Comparison of ENCODE assay signal across 10 cellular contexts in genomic region chr3:69761896-69762789, GRCh38. TPM values are rescaled to one million over a fixed set of nuclear protein-coding genes. Genes with fewer than 3 reads are reported as not detected.
DNase-seq lines count a peak whose midpoint lies in the region; ATAC-seq and TF ChIP-seq lines count a peak whose summit lies in the region.
"Had no signal": no experiment of that assay in that cellular context is flagged by ENCODE, and none has a peak within 500 bp of the region (broad histone marks: within the 10 kb centered on the region; RNA-seq: fewer than 3 reads in every experiment).

No MANE protein-coding gene starts in this region.

- H3K23ac ChIP-seq in mesendoderm (ENCODE audit: low read length): no peak overlapping the region

- no peaks in the 10 kb centered on the region for H3K9me3 Mint-ChIP-seq in activated naive CD4-positive, alpha-beta T cell treated with anti-CD3 and anti-CD28 coated beads, Interleukin-2, amount 10 ng/mL, durations not matched to agents 7 days and 5 days
- H3K9me3 Mint-ChIP-seq: IgD-negative memory B cell had no signal

- no peak overlapping the region for H2BK5ac ChIP-seq in mesendoderm (ENCODE audit: low read length)

- no peak overlapping the region for H3K18ac ChIP-seq in mesendoderm (ENCODE audit: low read length)

- peak; percentile 96 for DNase-seq in EH (ENCODE audit: low read depth)
- peak; percentile 70 for DNase-seq in mesendoderm
- DNase-seq in NCI-H1694 treated with DMSO at 0.1 percent for 48 hours (lab: John Stamatoyannopoulos, UW): no peak
- no peak for DNase-seq in activated naive CD4-positive, alpha-beta T cell treated with anti-CD3 and anti-CD28 coated beads, Interleukin-2, amount 10 ng/mL, durations not matched to agents 7 days and 5 days
- DNase-seq in activated CD4-positive, alpha-beta T cell treated with anti-CD3 and anti-CD28 coated beads, Interleukin-2, amount 50 U/mL, for 1 hour: no peak
- no peak for DNase-seq in substantia nigra (lab: John Stamatoyannopoulos, UW)

- no peak overlapping the region for H3K4me3 Mint-ChIP-seq in activated naive CD4-positive, alpha-beta T cell treated with anti-CD3 and anti-CD28 coated beads, Interleukin-2, amount 10 ng/mL, durations not matched to agents 7 days and 5 days
- H3K4me3 Mint-ChIP-seq: IgD-negative memory B cell had no signal

- H2BK120ac ChIP-seq in mesendoderm (ENCODE audit: low read depth, low read length): no peak overlapping the region

- no peak overlapping the region for H3K27ac Mint-ChIP-seq in activated naive CD4-positive, alpha-beta T cell treated with anti-CD3 and anti-CD28 coated beads, Interleukin-2, amount 10 ng/mL, durations not matched to agents 7 days and 5 days
- H3K27ac Mint-ChIP-seq: IgD-negative memory B cell had no signal

- H2BK15ac ChIP-seq in mesendoderm (replicated peaks; ENCODE audit: low read depth): no peak overlapping the region

- no peak overlapping the region for H3K9ac ChIP-seq in mesendoderm (ENCODE audit: low read length)

- no peaks in the 10 kb centered on the region for H3K36me3 ChIP-seq in mesendoderm (ENCODE audit: control insufficient read depth, insufficient read depth, low read length)
- H3K36me3 ChIP-seq: ascending aorta had no signal

- no peaks in the 10 kb centered on the region for H3K79me2 ChIP-seq in mesendoderm (ENCODE audit: control insufficient read depth, insufficient read depth, low read length)

- no peaks in the 10 kb centered on the region for H3K36me3 Mint-ChIP-seq in activated naive CD4-positive, alpha-beta T cell treated with anti-CD3 and anti-CD28 coated beads, Interleukin-2, amount 10 ng/mL, durations not matched to agents 7 days and 5 days

- no CpG with 5 or more reads among the region's 2 CpGs for WGBS in mesendoderm (ENCODE audit: extremely low coverage, insufficient coverage, low lambda C conversion rate)

- H3K56ac ChIP-seq in mesendoderm (ENCODE audit: low read length): no peak overlapping the region

- H3K4me1 ChIP-seq in mesendoderm (ENCODE audit: control insufficient read depth, low read depth, low read length): no peaks in the 10 kb centered on the region

- H3K27ac ChIP-seq in mesendoderm (ENCODE audit: low read depth, low read length): no peak overlapping the region
- no peak overlapping the region for H3K27ac ChIP-seq in substantia nigra (ENCODE audit: low read depth, low read length, poor library complexity, severe bottlenecking)
- H3K27ac ChIP-seq: ascending aorta had no signal

- no peak overlapping the region for H4K8ac ChIP-seq in mesendoderm (ENCODE audit: low read depth, low read length)

- ATAC-seq in HG02588 (IDR thresholded peaks at IDR 0.05; ENCODE audit: unreplicated experiment): peak; percentile 56
- ATAC-seq in SK-N-SH treated with all-trans-retinoic acid at 6 μM for 48 hours: peak; percentile 76

- H3K27me3 Mint-ChIP-seq in activated naive CD4-positive, alpha-beta T cell treated with anti-CD3 and anti-CD28 coated beads, Interleukin-2, amount 10 ng/mL, durations not matched to agents 7 days and 5 days: no peaks in the 10 kb centered on the region

- no peaks in the 10 kb centered on the region for H3K27me3 ChIP-seq in mesendoderm (ENCODE audit: insufficient read depth, low read length, poor library complexity)
- H3K27me3 ChIP-seq: ascending aorta had no signal

- no peak overlapping the region for H4K5ac ChIP-seq in mesendoderm (ENCODE audit: low read length)

- no peak overlapping the region for H3K4me3 ChIP-seq in mesendoderm (ENCODE audit: low read length)
- H3K4me3 ChIP-seq: ascending aorta had no signal

- CTCF ChIA-PET in activated naive CD4-positive, alpha-beta T cell treated with anti-CD3 and anti-CD28 coated beads, Interleukin-2, amount 10 ng/mL, durations not matched to agents 7 days and 5 days (lab: Charles Lee): no interaction called here

- no peak overlapping the region for H2AK5ac ChIP-seq in mesendoderm (ENCODE audit: low read length)

- no peak overlapping the region for H3K4me2 ChIP-seq in mesendoderm (ENCODE audit: low read length)

- no peaks in the 10 kb centered on the region for H3K79me1 ChIP-seq in mesendoderm (ENCODE audit: low read length)

- H3K4ac ChIP-seq in mesendoderm (ENCODE audit: low read depth, low read length): no peak overlapping the region

- no peaks in the 10 kb centered on the region for H3K4me1 Mint-ChIP-seq in activated naive CD4-positive, alpha-beta T cell treated with anti-CD3 and anti-CD28 coated beads, Interleukin-2, amount 10 ng/mL, durations not matched to agents 7 days and 5 days
- H3K4me1 Mint-ChIP-seq: IgD-negative memory B cell had no signal

TF ChIP-seq in SK-N-SH treated with all-trans-retinoic acid at 6 μM for 48 hours, 23 proteins besides CTCF, POLR2A, EP300 and RAD21:
- TF ChIP-seq POU6F1 (CRISPR knock-in tag; IDR thresholded peaks at IDR 0.05; ENCODE audit: borderline replicate concordance, low read depth): no peak
- peak; percentile 68 for TF ChIP-seq ISL1 (CRISPR knock-in tag; IDR thresholded peaks at IDR 0.05)

RNA-seq across cellular contexts. Expression of gene MITF, which starts 22.9 kb away (rescaled TPM):
- polyA plus RNA-seq in mesendoderm (2013, experiment 1 of 2): 1.1 TPM
- 1.1 TPM for polyA plus RNA-seq in mesendoderm (2013, experiment 2 of 2)

Comparison
In these comparisons a context has a peak if more than half of its experiments do, and no peak if none do; other contexts are left out.
1. DNase-seq: peak in EH (single experiment) and mesendoderm (single experiment); none in NCI-H1694 treated with DMSO at 0.1 percent for 48 hours (single experiment), activated naive CD4-positive, alpha-beta T cell treated with anti-CD3 and anti-CD28 coated beads, Interleukin-2, amount 10 ng/mL, durations not matched to agents 7 days and 5 days (single experiment), activated CD4-positive, alpha-beta T cell treated with anti-CD3 and anti-CD28 coated beads, Interleukin-2, amount 50 U/mL, for 1 hour (single experiment) and substantia nigra (0 of 49).